In genomic region chr19:8255426-8256125, GRCh38 we compare ENCODE assay signal across 32 cellular contexts.
"Had no signal": no experiment of that assay in that cellular context is flagged by ENCODE, and none has a peak within 500 bp of the region (broad histone marks: within the 10 kb centered on the region; RNA-seq: fewer than 3 reads in every experiment).

No MANE protein-coding gene starts in this region.

- H3K27ac Mint-ChIP-seq: activated CD4-positive, alpha-beta memory T cell treated with anti-CD3 and anti-CD28 coated beads, Interleukin-2, amount 10 ng/mL, durations not matched to agents 7 days and 5 days; activated naive CD8-positive, alpha-beta T cell treated with anti-CD3 and anti-CD28 coated beads for 36 hours had no signal

- H3K9me3 ChIP-seq: MG63, Peyer's patch had no signal

- H3K27me3 Mint-ChIP-seq: activated CD4-positive, alpha-beta memory T cell treated with anti-CD3 and anti-CD28 coated beads, Interleukin-2, amount 10 ng/mL, durations not matched to agents 7 days and 5 days; activated CD8-positive, alpha-beta memory T cell treated with anti-CD3 and anti-CD28 coated beads, Interleukin-2, amount 10 ng/mL, durations not matched to agents 7 days and 5 days; activated naive CD8-positive, alpha-beta T cell treated with anti-CD3 and anti-CD28 coated beads for 36 hours had no signal

- H3K27ac ChIP-seq: brain microvascular endothelial cell, Peyer's patch, WERI-Rb-1 had no signal

- H3K4me3 ChIP-seq: MG63, Peyer's patch had no signal

- H3K4me1 ChIP-seq: Peyer's patch had no signal

- H3K36me3 ChIP-seq: brain microvascular endothelial cell, MG63 had no signal

- H3K27me3 ChIP-seq: brain microvascular endothelial cell, MG63, Peyer's patch had no signal

- ATAC-seq: activated CD8-positive, alpha-beta memory T cell treated with anti-CD3 and anti-CD28 coated beads, Interleukin-2, amount 10 ng/mL, durations not matched to agents 7 days and 5 days; PC-3 had no signal

- H3K36me3 Mint-ChIP-seq: activated CD8-positive, alpha-beta memory T cell treated with anti-CD3 and anti-CD28 coated beads, Interleukin-2, amount 10 ng/mL, durations not matched to agents 7 days and 5 days; activated naive CD8-positive, alpha-beta T cell treated with anti-CD3 and anti-CD28 coated beads for 36 hours had no signal

- DNase-seq: activated CD4-positive, alpha-beta memory T cell treated with anti-CD3 and anti-CD28 coated beads, Interleukin-2, amount 10 ng/mL, durations not matched to agents 7 days and 5 days; activated CD4-positive, alpha-beta T cell treated with anti-CD3 and anti-CD28 coated beads for 1 hour; activated CD4-positive, alpha-beta T cell treated with anti-CD3 and anti-CD28 coated beads for 48 hours; activated CD4-positive, CD25-positive, alpha-beta regulatory T cell; activated CD8-positive, alpha-beta memory T cell treated with anti-CD3 and anti-CD28 coated beads for 24 hours; activated CD8-positive, alpha-beta memory T cell treated with anti-CD3 and anti-CD28 coated beads, Interleukin-2, amount 10 ng/mL, durations not matched to agents 7 days and 5 days; activated CD8-positive, alpha-beta memory T cell treated with anti-CD3 and anti-CD28 coated beads, Interleukin-2, amount 50 U/mL, for 48 hours; activated effector memory CD4-positive, alpha-beta T cell treated with Interleukin-2 at 50 U/mL for 16 hours; activated naive CD4-positive, alpha-beta T cell treated with anti-CD3 and anti-CD28 coated beads, Interleukin-2, amount 50 U/mL, for 16 hours; activated naive CD8-positive, alpha-beta T cell treated with anti-CD3 and anti-CD28 coated beads for 36 hours; activated T-cell treated with anti-CD3 and anti-CD28 coated beads, Interleukin-2, amount 50 U/mL, for 48 hours; amniotic stem cell; aorta; brain microvascular endothelial cell; central memory CD4-positive, alpha-beta T cell; Kasumi-1; MG63; MV-4-11; NCI-H1092; NCI-H1436 treated with DMSO at 0.1 percent for 48 hours; NCI-H1694 treated with DMSO at 0.1 percent for 48 hours; NCI-H2029; NCI-H345; NCI-H524 treated with DMSO at 0.1 percent for 48 hours; PC-3; Peyer's patch; Right ventricle myocardium superior; SW 1271; T-helper 1 cell; T-helper 2 cell; T-helper 9 cell; WERI-Rb-1 had no signal

- H3K4me3 Mint-ChIP-seq: activated CD4-positive, alpha-beta memory T cell treated with anti-CD3 and anti-CD28 coated beads, Interleukin-2, amount 10 ng/mL, durations not matched to agents 7 days and 5 days; activated CD8-positive, alpha-beta memory T cell treated with anti-CD3 and anti-CD28 coated beads, Interleukin-2, amount 10 ng/mL, durations not matched to agents 7 days and 5 days; activated naive CD8-positive, alpha-beta T cell treated with anti-CD3 and anti-CD28 coated beads for 36 hours had no signal

- H3K9me3 Mint-ChIP-seq: activated CD4-positive, alpha-beta memory T cell treated with anti-CD3 and anti-CD28 coated beads, Interleukin-2, amount 10 ng/mL, durations not matched to agents 7 days and 5 days; activated naive CD8-positive, alpha-beta T cell treated with anti-CD3 and anti-CD28 coated beads for 36 hours had no signal
